In genomic region chr21:20388400-20388799, GRCh38 we compare ENCODE assay signal across 20 cellular contexts.
DNase-seq lines count a peak whose midpoint lies in the region; ATAC-seq and TF ChIP-seq lines count a peak whose summit lies in the region.
"Had no signal": no experiment of that assay in that cellular context is flagged by ENCODE, and none has a peak within 500 bp of the region (broad histone marks: within the 10 kb centered on the region; RNA-seq: fewer than 3 reads in every experiment).

No MANE protein-coding gene starts in this region.

- intact Hi-C loops in gastrocnemius medialis (cut with DNase I; ENCODE audit: low total_unique reads) = no loop called here

- no CpG with 5 or more reads among the region's 6 CpGs for WGBS in H9 (ENCODE audit: extremely low coverage, insufficient read length, low lambda C conversion rate)
- WGBS in mesendoderm (ENCODE audit: extremely low coverage, insufficient coverage, low lambda C conversion rate) = no CpG with 5 or more reads among the region's 6 CpGs

- H3K36me3 ChIP-seq in mesendoderm (ENCODE audit: control insufficient read depth, insufficient read depth, low read length) (no peaks in the 10 kb centered on the region), gastrocnemius medialis (no peaks in the 10 kb centered on the region)

- H3K79me1 ChIP-seq in H9 (ENCODE audit: insufficient read depth, low read depth, low read length, poor library complexity, severe bottlenecking) (no peaks in the 10 kb centered on the region), mesendoderm (ENCODE audit: low read length) (no peaks in the 10 kb centered on the region)

- H3K79me2 ChIP-seq in H9 (ENCODE audit: insufficient read depth, low read length) (no peaks in the 10 kb centered on the region), mesendoderm (ENCODE audit: control insufficient read depth, insufficient read depth, low read length) (no peaks in the 10 kb centered on the region)

- H3K4me2 ChIP-seq in H9 (ENCODE audit: insufficient read depth, insufficient read length, low read length) = no peak overlapping the region
- H3K4me2 ChIP-seq in mesendoderm (ENCODE audit: low read length) = no peak overlapping the region
- H3K4me2 ChIP-seq: KMS-11 had no signal

- in situ Hi-C loops in gastrocnemius medialis (cut with MboI; ENCODE audit: low sequenced_read_pairs in 4 of 4) = no loop called here

- H3K4ac ChIP-seq in H9 (ENCODE audit: low read depth, low read length) (no peak overlapping the region), mesendoderm (ENCODE audit: low read depth, low read length) (no peak overlapping the region)

- 0 out of 3 replicates have a peak, but pooled peaks have one; percentile 11 for TF ChIP-seq CTCF in H9 (conservative IDR thresholded peaks at IDR 0.05)
- no peak for TF ChIP-seq CTCF in gastrocnemius medialis (IDR thresholded peaks at IDR 0.05 in 4 of 5, conservative IDR thresholded peaks at IDR 0.05 in 1 of 5)

- no peak overlapping the region for H2AFZ ChIP-seq in H9 (ENCODE audit: low read length)

- no peak overlapping the region for H3K18ac ChIP-seq in H9 (ENCODE audit: insufficient read length, low read depth, low read length)
- no peak overlapping the region for H3K18ac ChIP-seq in mesendoderm (ENCODE audit: low read length)

- H2BK5ac ChIP-seq in H9 (ENCODE audit: insufficient read length, low read length) = no peak overlapping the region
- H2BK5ac ChIP-seq in mesendoderm (ENCODE audit: low read length) = no peak overlapping the region

- H3K14ac ChIP-seq in H9 (ENCODE audit: insufficient read depth, low read length) = no peak overlapping the region

- no peak overlapping the region for H3K27ac Mint-ChIP-seq in H9
- H3K27ac Mint-ChIP-seq: HFFc6; T-helper 1 cell treated with Interleukin-12 subunit alpha and Interleukin-12 subunit beta and Interleukin-4 antibody, amounts not matched to agents 30 μg/mL and 1 μg/mL, for 36 hours had no signal

- TF ChIP-seq POLR2A in gastrocnemius medialis (IDR thresholded peaks at IDR 0.05) = no peak

- no peak for ATAC-seq in gastrocnemius medialis
- ATAC-seq: PC-3 had no signal

- no peak overlapping the region for H3K23ac ChIP-seq in H9 (ENCODE audit: insufficient read length, low read depth, low read length)
- H3K23ac ChIP-seq in mesendoderm (ENCODE audit: low read length) = no peak overlapping the region

- H2BK15ac ChIP-seq in H9 (ENCODE audit: low read depth, low read length) = no peak overlapping the region
- H2BK15ac ChIP-seq in mesendoderm (replicated peaks; ENCODE audit: low read depth) = no peak overlapping the region

- H3K27ac ChIP-seq in H9 (ENCODE audit: insufficient read length, low read depth, low read length) (no peak overlapping the region), mesendoderm (ENCODE audit: low read depth, low read length) (no peak overlapping the region), gastrocnemius medialis (no peak overlapping the region)
- H3K27ac ChIP-seq: KMS-11, SK-N-MC had no signal

- no peak overlapping the region for H2BK12ac ChIP-seq in H9 (ENCODE audit: insufficient read length, low read depth, low read length)

- H4K5ac ChIP-seq in H9 (ENCODE audit: insufficient read length, low read depth, low read length) = no peak overlapping the region
- H4K5ac ChIP-seq in mesendoderm (ENCODE audit: low read length) = no peak overlapping the region

- no peak overlapping the region for H3K4me3 Mint-ChIP-seq in H9
- H3K4me3 Mint-ChIP-seq: CD14-positive monocyte; HFFc6; T-helper 1 cell treated with Interleukin-12 subunit alpha and Interleukin-12 subunit beta and Interleukin-4 antibody, amounts not matched to agents 30 μg/mL and 1 μg/mL, for 36 hours had no signal

- no peaks in the 10 kb centered on the region for H3K4me1 Mint-ChIP-seq in H9
- H3K4me1 Mint-ChIP-seq: CD14-positive monocyte had no signal

- no peak overlapping the region for H3K9ac ChIP-seq in H9 (ENCODE audit: extremely low read depth, insufficient read length, low read length)
- H3K9ac ChIP-seq in mesendoderm (ENCODE audit: low read length) = no peak overlapping the region
- H3K9ac ChIP-seq: KMS-11 had no signal

- no peaks in the 10 kb centered on the region for H4K20me1 ChIP-seq in H9 (ENCODE audit: control insufficient read depth, insufficient read depth, insufficient read length)

- H3K27me3 Mint-ChIP-seq in H9 (ENCODE audit: low read depth) = no peaks in the 10 kb centered on the region

- no peak overlapping the region for H2BK20ac ChIP-seq in H9 (ENCODE audit: low read depth, low read length, poor library complexity, severe bottlenecking)

- H3K4me1 ChIP-seq in H9 (ENCODE audit: insufficient read depth, low read length) (no peaks in the 10 kb centered on the region), mesendoderm (ENCODE audit: control insufficient read depth, low read depth, low read length) (no peaks in the 10 kb centered on the region), gastrocnemius medialis (no peaks in the 10 kb centered on the region)

- H3K27me3 ChIP-seq in H9 (ENCODE audit: insufficient read depth, low read length) (no peaks in the 10 kb centered on the region), mesendoderm (ENCODE audit: insufficient read depth, low read length, poor library complexity) (no peaks in the 10 kb centered on the region), gastrocnemius medialis (no peaks in the 10 kb centered on the region)

- H3K9me3 Mint-ChIP-seq in H9 = peaks cover 8 to 9% of the 10 kb centered on the region in 2 experiments; a peak in 4 of 5 replicates

- no peak overlapping the region for H4K8ac ChIP-seq in H9 (replicated peaks; ENCODE audit: insufficient read length, low read depth, low read length)
- H4K8ac ChIP-seq in mesendoderm (ENCODE audit: low read depth, low read length) = no peak overlapping the region

- no peak overlapping the region for H4K91ac ChIP-seq in H9 (ENCODE audit: insufficient read length, low read depth, low read length)

- no peaks in the 10 kb centered on the region for H3K9me3 ChIP-seq in H9 (ENCODE audit: control insufficient read depth, low read depth, low read length)
- no peaks in the 10 kb centered on the region for H3K9me3 ChIP-seq in gastrocnemius medialis

- H3K56ac ChIP-seq in H9 (ENCODE audit: insufficient read length, low read depth, low read length) (no peak overlapping the region), mesendoderm (ENCODE audit: low read length) (no peak overlapping the region)

- peaks cover 0 to 10% (median 5%) of the 10 kb centered on the region in 3 experiments; a peak in 5 of 7 replicates for H3K36me3 Mint-ChIP-seq in H9 (ENCODE audit: insufficient read depth in 1 of 3, low read depth in 3 of 3)
- H3K36me3 Mint-ChIP-seq: CD14-positive monocyte had no signal

- H3K4me3 ChIP-seq in mesendoderm (ENCODE audit: low read length) = no peak overlapping the region
- H3K4me3 ChIP-seq in gastrocnemius medialis = no peak overlapping the region
- H3K4me3 ChIP-seq: SK-N-MC had no signal

- H2AK5ac ChIP-seq in H9 (ENCODE audit: insufficient read length, low read length) = no peak overlapping the region
- H2AK5ac ChIP-seq in mesendoderm (ENCODE audit: low read length) = no peak overlapping the region

- DNase-seq in ELF-1 (ENCODE audit: low read depth, low spot score) (peak; percentile 5), H9 (peak; percentile 38), UCSD-AML1 (lab: John Stamatoyannopoulos, UW; ENCODE audit: unreplicated experiment) (peak; percentile 4), mesendoderm (peak; percentile 35), RPMI8226 (no peak), gastrocnemius medialis (no peak)
- DNase-seq in stimulated activated CD4-positive, alpha-beta T cell treated with anti-CD3 and anti-CD28 coated beads, Interleukin-15, amount 100 ng/mL, for 24 hours = no peak
- DNase-seq: ACHN, GOT3, HFFc6, NCI-H1417, NCI-H187, NCI-H2107, NCI-H510A, NCI-H748 treated with DMSO at 0.1 percent for 48 hours, PC-3 had no signal

- H2BK120ac ChIP-seq in H9 (ENCODE audit: low read depth, low read length, poor library complexity, severe bottlenecking) (no peak overlapping the region), mesendoderm (ENCODE audit: low read depth, low read length) (no peak overlapping the region)

- no peaks in the 10 kb centered on the region for H3K23me2 ChIP-seq in H9 (ENCODE audit: insufficient read length, low read depth, low read length, poor library complexity, severe bottlenecking)

- no peak overlapping the region for H3T11ph ChIP-seq in H9 (ENCODE audit: low read length)

Comparison
In these comparisons a context has a peak if more than half of its experiments do, and no peak if none do; other contexts are left out.
1. DNase-seq: peak in ELF-1 (single experiment), H9 (single experiment), UCSD-AML1 (single experiment) and mesendoderm (single experiment); none in RPMI8226 (single experiment), stimulated activated CD4-positive, alpha-beta T cell treated with anti-CD3 and anti-CD28 coated beads, Interleukin-15, amount 100 ng/mL, for 24 hours (single experiment) and gastrocnemius medialis (0 of 2).